In the genomic region with DNA sequence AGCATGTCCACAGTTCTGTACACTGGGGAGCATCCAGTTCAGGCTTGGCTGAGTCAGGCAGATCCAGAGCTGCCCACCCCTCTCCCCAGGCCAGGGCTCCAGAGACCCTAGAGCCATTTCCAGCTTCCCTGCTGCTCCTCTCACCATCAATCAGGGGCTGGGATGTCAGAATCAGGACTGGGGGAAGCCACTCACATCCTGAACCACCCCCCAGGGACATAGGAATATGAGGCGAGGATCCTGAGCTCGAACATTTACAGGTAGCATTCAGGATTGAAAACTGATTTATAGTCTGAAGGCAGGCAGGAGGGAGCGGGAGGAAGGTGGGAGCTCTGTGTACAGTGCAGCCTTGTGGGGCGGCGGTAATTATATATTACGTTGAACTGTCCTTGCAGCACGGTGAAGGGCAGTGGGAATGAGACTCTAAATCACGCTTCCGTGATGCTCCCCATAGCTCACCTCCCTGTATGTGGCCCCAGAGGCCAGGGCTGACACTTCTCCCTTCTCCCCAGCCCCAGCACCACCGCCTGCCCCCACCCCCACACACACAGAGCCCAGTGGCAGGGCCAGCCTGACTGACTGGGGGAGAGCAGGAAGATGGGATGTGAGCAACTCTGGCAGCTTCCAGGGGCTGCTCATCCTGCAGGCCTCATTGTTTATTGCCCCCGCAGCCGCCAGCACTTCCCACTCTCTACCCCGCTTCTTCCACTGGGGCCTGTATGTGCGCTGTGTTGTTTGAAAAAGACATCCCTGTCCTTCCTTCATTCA, we compare ENCODE assay signal across 2 cellular contexts.
TF ChIP-seq lines count a peak whose summit lies in the region.

No MANE protein-coding gene starts in this region.

TF ChIP-seq in H1, 55 proteins besides CTCF, POLR2A, EP300 and RAD21:
- TF ChIP-seq CBX5 (IDR thresholded peaks at IDR 0.05; ENCODE audit: low read depth, low read length) (no peak), SIRT6 (IDR thresholded peaks at IDR 0.05; ENCODE audit: low read length) (no peak), JUND (IDR thresholded peaks at IDR 0.05; ENCODE audit: low read length) (no peak), HDAC2 (IDR thresholded peaks at IDR 0.05; ENCODE audit: borderline replicate concordance in 1 of 2, low read depth in 2 of 2, low read length in 2 of 2) (no peak), HDAC6 (IDR thresholded peaks at IDR 0.05; ENCODE audit: low read depth, low read length) (no peak), CTBP2 (IDR thresholded peaks at IDR 0.05; ENCODE audit: borderline replicate concordance, insufficient read depth, insufficient read length, low read length) (no peak), CBX8 (IDR thresholded peaks at IDR 0.05; ENCODE audit: borderline replicate concordance, low read depth, low read length) (no peak), NANOG (IDR thresholded peaks at IDR 0.05; ENCODE audit: insufficient read depth, low read depth, low read length, poor library complexity, severe bottlenecking) (no peak), YY1 (IDR thresholded peaks at IDR 0.05; ENCODE audit: low read depth, low read length) (no peak), TAF1 (IDR thresholded peaks at IDR 0.05; ENCODE audit: low read depth, low read length) (no peak), RFX5 (IDR thresholded peaks at IDR 0.05; ENCODE audit: borderline replicate concordance, low read depth, low read length) (no peak)
- TF ChIP-seq, protein P1, sequence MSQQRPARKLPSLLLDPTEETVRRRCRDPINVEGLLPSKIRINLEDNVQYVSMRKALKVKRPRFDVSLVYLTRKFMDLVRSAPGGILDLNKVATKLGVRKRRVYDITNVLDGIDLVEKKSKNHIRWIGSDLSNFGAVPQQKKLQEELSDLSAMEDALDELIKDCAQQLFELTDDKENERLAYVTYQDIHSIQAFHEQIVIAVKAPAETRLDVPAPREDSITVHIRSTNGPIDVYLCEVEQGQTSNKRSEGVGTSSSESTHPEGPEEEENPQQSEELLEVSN (IDR thresholded peaks at IDR 0.05): no peak

TF ChIP-seq in neural cell, 6 proteins besides CTCF, POLR2A, EP300 and RAD21:
- TF ChIP-seq, protein P2, sequence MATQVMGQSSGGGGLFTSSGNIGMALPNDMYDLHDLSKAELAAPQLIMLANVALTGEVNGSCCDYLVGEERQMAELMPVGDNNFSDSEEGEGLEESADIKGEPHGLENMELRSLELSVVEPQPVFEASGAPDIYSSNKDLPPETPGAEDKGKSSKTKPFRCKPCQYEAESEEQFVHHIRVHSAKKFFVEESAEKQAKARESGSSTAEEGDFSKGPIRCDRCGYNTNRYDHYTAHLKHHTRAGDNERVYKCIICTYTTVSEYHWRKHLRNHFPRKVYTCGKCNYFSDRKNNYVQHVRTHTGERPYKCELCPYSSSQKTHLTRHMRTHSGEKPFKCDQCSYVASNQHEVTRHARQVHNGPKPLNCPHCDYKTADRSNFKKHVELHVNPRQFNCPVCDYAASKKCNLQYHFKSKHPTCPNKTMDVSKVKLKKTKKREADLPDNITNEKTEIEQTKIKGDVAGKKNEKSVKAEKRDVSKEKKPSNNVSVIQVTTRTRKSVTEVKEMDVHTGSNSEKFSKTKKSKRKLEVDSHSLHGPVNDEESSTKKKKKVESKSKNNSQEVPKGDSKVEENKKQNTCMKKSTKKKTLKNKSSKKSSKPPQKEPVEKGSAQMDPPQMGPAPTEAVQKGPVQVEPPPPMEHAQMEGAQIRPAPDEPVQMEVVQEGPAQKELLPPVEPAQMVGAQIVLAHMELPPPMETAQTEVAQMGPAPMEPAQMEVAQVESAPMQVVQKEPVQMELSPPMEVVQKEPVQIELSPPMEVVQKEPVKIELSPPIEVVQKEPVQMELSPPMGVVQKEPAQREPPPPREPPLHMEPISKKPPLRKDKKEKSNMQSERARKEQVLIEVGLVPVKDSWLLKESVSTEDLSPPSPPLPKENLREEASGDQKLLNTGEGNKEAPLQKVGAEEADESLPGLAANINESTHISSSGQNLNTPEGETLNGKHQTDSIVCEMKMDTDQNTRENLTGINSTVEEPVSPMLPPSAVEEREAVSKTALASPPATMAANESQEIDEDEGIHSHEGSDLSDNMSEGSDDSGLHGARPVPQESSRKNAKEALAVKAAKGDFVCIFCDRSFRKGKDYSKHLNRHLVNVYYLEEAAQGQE (IDR thresholded peaks at IDR 0.05; ENCODE audit: borderline replicate concordance): peak; percentile 67
- TF ChIP-seq EZH2 (IDR thresholded peaks at IDR 0.05; ENCODE audit: borderline replicate concordance, insufficient read depth, low read length, poor library complexity, severe bottlenecking): no peak
- TF ChIP-seq POLR2AphosphoS5 (IDR thresholded peaks at IDR 0.05): peak; percentile 64
